In the genomic region with DNA sequence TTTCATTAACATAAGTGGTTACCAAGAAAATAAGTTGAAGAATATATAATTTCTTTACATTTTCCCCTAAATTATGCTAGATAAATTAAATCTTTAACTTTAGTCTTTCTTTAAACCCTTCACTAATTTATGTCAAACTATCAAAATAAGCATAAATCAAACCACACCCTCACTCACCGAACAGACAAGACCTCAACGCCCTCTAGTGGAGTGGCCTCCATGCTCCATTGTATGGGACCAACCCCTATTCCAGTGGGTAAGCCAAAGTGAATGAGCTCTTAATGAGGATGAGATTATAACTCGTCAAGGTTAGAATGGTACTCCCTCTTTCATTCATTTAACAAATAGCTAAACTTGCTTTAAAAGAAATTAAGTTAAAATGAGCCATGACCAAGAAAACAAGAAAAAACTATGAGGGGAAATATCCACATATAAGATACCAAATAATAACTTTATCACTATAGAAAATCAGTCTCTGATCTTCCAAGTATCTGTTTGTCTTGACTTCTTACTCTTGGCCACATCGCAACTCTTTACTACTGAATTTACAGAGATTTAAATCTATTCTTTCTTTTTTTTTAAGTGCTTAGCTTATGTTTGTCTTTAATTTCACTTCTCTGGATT, we compare ENCODE assay signal across 8 cellular contexts. TPM values are rescaled to one million over a fixed set of nuclear protein-coding genes. Genes with fewer than 3 reads are reported as not detected.
DNase-seq lines count a peak whose midpoint lies in the region; ATAC-seq and TF ChIP-seq lines count a peak whose summit lies in the region.

No MANE protein-coding gene starts in this region.

- H3K4me1 ChIP-seq in psoas muscle: no peaks in the 10 kb centered on the region

- H3K27ac Mint-ChIP-seq in activated naive CD4-positive, alpha-beta T cell treated with anti-CD3 and anti-CD28 coated beads, Interleukin-2, amount 10 ng/mL, durations not matched to agents 7 days and 5 days: no peak overlapping the region

- H3K9me3 Mint-ChIP-seq in activated naive CD4-positive, alpha-beta T cell treated with anti-CD3 and anti-CD28 coated beads, Interleukin-2, amount 10 ng/mL, durations not matched to agents 7 days and 5 days: no peaks in the 10 kb centered on the region

- H3K27ac ChIP-seq in HL-60 (replicated peaks) (no peak overlapping the region), psoas muscle (no peak overlapping the region)

- no peaks in the 10 kb centered on the region for H3K36me3 ChIP-seq in psoas muscle (ENCODE audit: insufficient read depth in 1 of 2, low read depth in 1 of 2)

- intact Hi-C loops in psoas muscle (cut with DNase I): no loop called here

- no peaks in the 10 kb centered on the region for H3K27me3 ChIP-seq in HL-60 (ENCODE audit: insufficient read depth, poor library complexity, severe bottlenecking)
- no peaks in the 10 kb centered on the region for H3K27me3 ChIP-seq in psoas muscle (ENCODE audit: insufficient read depth in 3 of 3, low read length in 2 of 3)

- H3K4me3 ChIP-seq in HL-60 (replicated peaks; ENCODE audit: insufficient read depth, low read length) (no peak overlapping the region), psoas muscle (no peak overlapping the region)

- peak; percentile 81 for TF ChIP-seq CTCF in HL-60 (IDR thresholded peaks at IDR 0.05; ENCODE audit: insufficient read depth, low read length)
- TF ChIP-seq CTCF in psoas muscle (IDR thresholded peaks at IDR 0.05): peak; percentile 85

- peaks cover 33% of the 10 kb centered on the region for H3K4me1 Mint-ChIP-seq in activated naive CD4-positive, alpha-beta T cell treated with anti-CD3 and anti-CD28 coated beads, Interleukin-2, amount 10 ng/mL, durations not matched to agents 7 days and 5 days

- 34 to 40% (median 36%) methylated on average over 4 of the region's 4 CpGs for WGBS in psoas muscle, 3 donors

- H3K27me3 Mint-ChIP-seq in activated naive CD4-positive, alpha-beta T cell treated with anti-CD3 and anti-CD28 coated beads, Interleukin-2, amount 10 ng/mL, durations not matched to agents 7 days and 5 days: peaks cover 8% of the 10 kb centered on the region

- no peak overlapping the region for H3K4me3 Mint-ChIP-seq in activated naive CD4-positive, alpha-beta T cell treated with anti-CD3 and anti-CD28 coated beads, Interleukin-2, amount 10 ng/mL, durations not matched to agents 7 days and 5 days

- DNase-seq in DMS153 treated with DMSO at 0.1 percent for 48 hours (lab: John Stamatoyannopoulos, UW; ENCODE audit: unreplicated experiment): peak; percentile 47
- peak; percentile 39 to 63 for DNase-seq in HL-60 (ENCODE audit: low read depth in 1 of 2, low spot score in 1 of 2)
- DNase-seq in SK-N-DZ (ENCODE audit: low spot score): peak; percentile 55
- DNase-seq in activated naive CD4-positive, alpha-beta T cell treated with anti-CD3 and anti-CD28 coated beads, Interleukin-2, amount 10 ng/mL, durations not matched to agents 7 days and 5 days: peak; percentile 84
- DNase-seq in glomerular visceral epithelial cell (ENCODE audit: extremely low spot score): peak; percentile 66
- peak; percentile 46 to 67 for DNase-seq in psoas muscle

- no peaks in the 10 kb centered on the region for H3K9me3 ChIP-seq in psoas muscle

- ATAC-seq in GM19455 (IDR thresholded peaks at IDR 0.05; ENCODE audit: unreplicated experiment) (peak; percentile 87), psoas muscle (peak; percentile 75 to 90 (median 85)), HG03457 (IDR thresholded peaks at IDR 0.05; ENCODE audit: unreplicated experiment) (no peak)

- H3K36me3 Mint-ChIP-seq in activated naive CD4-positive, alpha-beta T cell treated with anti-CD3 and anti-CD28 coated beads, Interleukin-2, amount 10 ng/mL, durations not matched to agents 7 days and 5 days: no peaks in the 10 kb centered on the region

- CTCF ChIA-PET in activated naive CD4-positive, alpha-beta T cell treated with anti-CD3 and anti-CD28 coated beads, Interleukin-2, amount 10 ng/mL, durations not matched to agents 7 days and 5 days (lab: Charles Lee): interaction anchor here (0.6 to 3.7 kb wide), 38 partner anchors 9 to 406 kb away, joined by 3 to 92 read pairs (median 4); a partner anchor contains a TSS

RNA-seq across cellular contexts. Expression of a gene that starts 15.6 kb away (rescaled TPM):
- 0.95 and 1.6 TPM in 2 replicates for polyA plus RNA-seq in SK-N-DZ (2014; cell fraction: cytosol; rRNA removed)
- polyA plus RNA-seq in SK-N-DZ (2014; cell fraction: nucleus; rRNA removed): 0.46 and 1.3 TPM in 2 replicates
- total RNA-seq in psoas muscle: 1 to 10 TPM in 3 of 4 donors, under 1 TPM in 1; 0.54 to 1.6 (median 1.1) TPM
- 1 to 10 TPM in 1 of 3 donors, under 1 TPM in 2; 0.76 to 5.4 (median 0.87) TPM for polyA plus RNA-seq in psoas muscle
